Comparison of ENCODE assay signal across 23 cellular contexts in genomic region chr14:83294941-83295340, GRCh38.
DNase-seq lines count a peak whose midpoint lies in the region; TF ChIP-seq lines count a peak whose summit lies in the region.
"Had no signal": no experiment of that assay in that cellular context is flagged by ENCODE, and none has a peak within 500 bp of the region (broad histone marks: within the 10 kb centered on the region; RNA-seq: fewer than 3 reads in every experiment).

No MANE protein-coding gene starts in this region.

- peaks cover 18% of the 10 kb centered on the region for H3K9me3 Mint-ChIP-seq in T-helper 2 cell treated with Interferon-gamma antibody and Interleukin-4, amounts not matched to agents 5 μg/mL and 100 μg/mL, for 36 hours

- H3K4me1 Mint-ChIP-seq in T-helper 2 cell treated with Interferon-gamma antibody and Interleukin-4, amounts not matched to agents 5 μg/mL and 100 μg/mL, for 36 hours (ENCODE audit: low read depth) = no peaks in the 10 kb centered on the region
- H3K4me1 Mint-ChIP-seq: activated CD4-positive, alpha-beta T cell treated with anti-CD3 and anti-CD28 coated beads for 36 hours; activated CD8-positive, alpha-beta memory T cell treated with anti-CD3 and anti-CD28 coated beads, Interleukin-2, amount 10 ng/mL, durations not matched to agents 7 days and 5 days; activated naive CD4-positive, alpha-beta T cell treated with anti-CD3 and anti-CD28 coated beads, Interleukin-2, amount 50 U/mL, for 24 hours had no signal

- H3K27me3 ChIP-seq in A673 (replicated peaks; ENCODE audit: insufficient read depth, low read depth, low read length, poor library complexity) = no peaks in the 10 kb centered on the region
- H3K27me3 ChIP-seq: body of pancreas, foreskin keratinocyte, upper lobe of left lung had no signal

- no peak overlapping the region for H3K4me3 Mint-ChIP-seq in T-helper 2 cell treated with Interferon-gamma antibody and Interleukin-4, amounts not matched to agents 5 μg/mL and 100 μg/mL, for 36 hours
- H3K4me3 Mint-ChIP-seq: activated CD4-positive, alpha-beta T cell treated with anti-CD3 and anti-CD28 coated beads for 36 hours; activated CD8-positive, alpha-beta memory T cell treated with anti-CD3 and anti-CD28 coated beads, Interleukin-2, amount 10 ng/mL, durations not matched to agents 7 days and 5 days; activated naive CD4-positive, alpha-beta T cell treated with anti-CD3 and anti-CD28 coated beads, Interleukin-2, amount 50 U/mL, for 24 hours; activated T-helper 1 cell treated with anti-CD3 and anti-CD28 coated beads, Interleukin-12 subunit alpha, Interleukin-12 subunit beta, Interleukin-2, Interleukin-4 antibody, amounts not matched to agents 30 ng/mL and 10 ng/mL and 1 ng/mL, durations not matched to agents 14 hours and 24 hours and 36 hours had no signal

- CTCF ChIA-PET in A673 (lab: Charles Lee) = no interaction called here

- in situ Hi-C loops in astrocyte of the cerebellum (cut with HindIII; ENCODE audit: low sequenced_read_pairs) = no loop called here

- H3K36me3 ChIP-seq in A673 (ENCODE audit: insufficient read depth, low read length, poor library complexity, severe bottlenecking) = no peaks in the 10 kb centered on the region
- H3K36me3 ChIP-seq: upper lobe of left lung had no signal

- TF ChIP-seq CTCF in A673 (conservative IDR thresholded peaks at IDR 0.05; ENCODE audit: low read depth, low read length) (no peak), astrocyte of the cerebellum (IDR thresholded peaks at IDR 0.05; ENCODE audit: low read depth, low read length, missing control alignments) (no peak)

- H3K27me3 Mint-ChIP-seq in T-helper 2 cell treated with Interferon-gamma antibody and Interleukin-4, amounts not matched to agents 5 μg/mL and 100 μg/mL, for 36 hours (ENCODE audit: low read depth) = no peaks in the 10 kb centered on the region
- H3K27me3 Mint-ChIP-seq: activated CD4-positive, alpha-beta T cell treated with anti-CD3 and anti-CD28 coated beads for 36 hours; activated CD8-positive, alpha-beta memory T cell treated with anti-CD3 and anti-CD28 coated beads, Interleukin-2, amount 10 ng/mL, durations not matched to agents 7 days and 5 days; activated naive CD4-positive, alpha-beta T cell treated with anti-CD3 and anti-CD28 coated beads, Interleukin-2, amount 50 U/mL, for 24 hours had no signal

- H3K4me1 ChIP-seq in A673 (ENCODE audit: insufficient read depth, low read length, poor library complexity, severe bottlenecking) = peaks cover 46% of the 10 kb centered on the region
- H3K4me1 ChIP-seq: body of pancreas, foreskin keratinocyte, upper lobe of left lung had no signal

- H3K27ac ChIP-seq in A673 (ENCODE audit: low read depth, low read length, poor library complexity, severe bottlenecking) = peak overlapping the region; percentile 83
- H3K27ac ChIP-seq: body of pancreas, foreskin keratinocyte, upper lobe of left lung had no signal

- POLR2A ChIA-PET in A673 (lab: Charles Lee; ENCODE audit: low non-redundant PET) = interaction anchor here (0.6 kb wide), 1 partner anchor 1120 kb away, joined by 3 read pairs; no protein-coding TSS in a partner anchor

- intact Hi-C loops in A673 (cut with micrococcal nuclease; ENCODE audit: unreplicated experiment) = loop anchor here (5.0 to 10.0 kb wide), 3 partner anchors 38 to 730 kb away; no protein-coding TSS in a partner anchor

- H3K4me3 ChIP-seq in A673 (ENCODE audit: low read depth, low read length, poor library complexity, severe bottlenecking) (no peak overlapping the region), astrocyte of the cerebellum (ENCODE audit: low read depth, low read length) (no peak overlapping the region)
- H3K4me3 ChIP-seq: body of pancreas, lung, upper lobe of left lung had no signal

- no peak overlapping the region for H3K27ac Mint-ChIP-seq in T-helper 2 cell treated with Interferon-gamma antibody and Interleukin-4, amounts not matched to agents 5 μg/mL and 100 μg/mL, for 36 hours
- H3K27ac Mint-ChIP-seq: activated CD4-positive, alpha-beta T cell treated with anti-CD3 and anti-CD28 coated beads for 36 hours; activated CD8-positive, alpha-beta memory T cell treated with anti-CD3 and anti-CD28 coated beads, Interleukin-2, amount 10 ng/mL, durations not matched to agents 7 days and 5 days; activated naive CD4-positive, alpha-beta T cell treated with anti-CD3 and anti-CD28 coated beads, Interleukin-2, amount 50 U/mL, for 24 hours; activated T-helper 1 cell treated with anti-CD3 and anti-CD28 coated beads, Interleukin-12 subunit alpha, Interleukin-12 subunit beta, Interleukin-2, Interleukin-4 antibody, amounts not matched to agents 30 ng/mL and 10 ng/mL and 1 ng/mL, durations not matched to agents 14 hours and 24 hours and 36 hours had no signal

- no peaks in the 10 kb centered on the region for H3K9me3 ChIP-seq in A673 (ENCODE audit: low read depth, low read length, poor library complexity, severe bottlenecking)
- H3K9me3 ChIP-seq: body of pancreas, upper lobe of left lung had no signal

- peak; percentile 82 for DNase-seq in A673 (ENCODE audit: low spot score)
- peak; percentile 56 for DNase-seq in HCEC 1CT
- DNase-seq in astrocyte of the cerebellum (ENCODE audit: low read depth) = peak; percentile 42
- DNase-seq in iris pigment epithelial cell (ENCODE audit: low read depth) = peak; percentile 67
- no peak for DNase-seq in DMS114 treated with DMSO at 0.1 percent for 48 hours (lab: John Stamatoyannopoulos, UW; ENCODE audit: unreplicated experiment)
- DNase-seq in NAMALWA (ENCODE audit: low spot score) = no peak
- DNase-seq in T-helper 2 cell treated with Interferon-gamma antibody and Interleukin-4, amounts not matched to agents 5 μg/mL and 100 μg/mL, for 36 hours (ENCODE audit: low spot score) = no peak
- no peak for DNase-seq in NCI-H748 (lab: John Stamatoyannopoulos, UW; ENCODE audit: unreplicated experiment)
- DNase-seq: activated CD4-positive, alpha-beta T cell treated with anti-CD3 and anti-CD28 coated beads for 36 hours; activated CD8-positive, alpha-beta memory T cell treated with anti-CD3 and anti-CD28 coated beads, Interleukin-2, amount 10 ng/mL, durations not matched to agents 7 days and 5 days; body of pancreas; hippocampal formation; Kasumi-1; NCI-H1105 treated with DMSO at 0.1 percent for 48 hours; NCI-H2081; NCI-H510A; nucleus accumbens; stimulated activated CD4-positive, alpha-beta T cell treated with anti-CD3 and anti-CD28 coated beads, Interleukin-12 subunit alpha, Interleukin-12 subunit beta, amount 100 ng/mL, for 4 hours; upper lobe of left lung had no signal

- no TSS peak for BruUV-seq in A673 (replicated peaks; lab: Mats Ljungman, UMichigan)

- no peaks in the 10 kb centered on the region for H3K36me3 Mint-ChIP-seq in T-helper 2 cell treated with Interferon-gamma antibody and Interleukin-4, amounts not matched to agents 5 μg/mL and 100 μg/mL, for 36 hours (ENCODE audit: low read depth)
- H3K36me3 Mint-ChIP-seq: activated CD8-positive, alpha-beta memory T cell treated with anti-CD3 and anti-CD28 coated beads, Interleukin-2, amount 10 ng/mL, durations not matched to agents 7 days and 5 days; activated naive CD4-positive, alpha-beta T cell treated with anti-CD3 and anti-CD28 coated beads, Interleukin-2, amount 50 U/mL, for 24 hours had no signal

Comparison
In these comparisons a context has a peak if more than half of its experiments do, and no peak if none do; other contexts are left out.
1. DNase-seq: peak in A673 (single experiment), HCEC 1CT (single experiment), astrocyte of the cerebellum (single experiment) and iris pigment epithelial cell (single experiment); none in DMS114 treated with DMSO at 0.1 percent for 48 hours (single experiment), NAMALWA (single experiment), T-helper 2 cell treated with Interferon-gamma antibody and Interleukin-4, amounts not matched to agents 5 μg/mL and 100 μg/mL, for 36 hours (single experiment) and NCI-H748 (single experiment).